Comparison of ENCODE assay signal across 8 cellular contexts in genomic region chr6:26576929-26577719, GRCh38. TPM values are rescaled to one million over a fixed set of nuclear protein-coding genes. Genes with fewer than 3 reads are reported as not detected.
DNase-seq lines count a peak whose midpoint lies in the region; ATAC-seq and TF ChIP-seq lines count a peak whose summit lies in the region.

No MANE protein-coding gene starts in this region.

- no peaks in the 10 kb centered on the region for H3K4me1 ChIP-seq in right atrium auricular region

- DNase-seq in H7 (no peak), RKO (ENCODE audit: low spot score) (peak; percentile 82), right atrium auricular region (ENCODE audit: low spot score) (no peak), NCI-H1417 treated with DMSO at 0.1 percent for 48 hours (lab: John Stamatoyannopoulos, UW) (no peak)
- DNase-seq in activated naive CD4-positive, alpha-beta T cell treated with anti-CD3 and anti-CD28 coated beads, Interleukin-2, amount 50 U/mL, for 72 hours (ENCODE audit: low spot score in 2 of 2) = peak; percentile 68 to 84

- peaks cover 0 to 12% of the 10 kb centered on the region in 2 donors for H3K36me3 Mint-ChIP-seq in activated naive CD4-positive, alpha-beta T cell treated with anti-CD3 and anti-CD28 coated beads, Interleukin-2, amount 50 U/mL, for 72 hours

- no peaks in the 10 kb centered on the region for H3K36me3 ChIP-seq in H7 (replicated peaks; ENCODE audit: control insufficient read depth, insufficient read depth, low read length)
- no peaks in the 10 kb centered on the region for H3K36me3 ChIP-seq in right atrium auricular region

- no peaks in the 10 kb centered on the region; the same call in 1 of the 2 replicates for H3K27me3 ChIP-seq in H7 (ENCODE audit: control insufficient read depth, insufficient read depth, low read length)
- no peaks in the 10 kb centered on the region for H3K27me3 ChIP-seq in right atrium auricular region

- H3K27ac ChIP-seq in right atrium auricular region (no peak overlapping the region), skin epidermis (peak overlapping the region in 2 of 21 experiments; percentile 8 to 19)

- peaks cover 0 to 19% of the 10 kb centered on the region in 2 donors for H3K9me3 ChIP-seq in right atrium auricular region

- H3K27ac Mint-ChIP-seq in activated naive CD4-positive, alpha-beta T cell treated with anti-CD3 and anti-CD28 coated beads, Interleukin-2, amount 50 U/mL, for 72 hours = peak overlapping the region; percentile 92 to 99

- peak; percentile 70 to 87 for ATAC-seq in activated naive CD4-positive, alpha-beta T cell treated with anti-CD3 and anti-CD28 coated beads, Interleukin-2, amount 50 U/mL, for 72 hours
- ATAC-seq in HG02970 (IDR thresholded peaks at IDR 0.05; ENCODE audit: low FRiP score, unreplicated experiment) = no peak
- no peak for ATAC-seq in GM21786 (IDR thresholded peaks at IDR 0.05; ENCODE audit: unreplicated experiment)

- no peak for TF ChIP-seq CTCF in right atrium auricular region (IDR thresholded peaks at IDR 0.05)

- H3K9me3 Mint-ChIP-seq in activated naive CD4-positive, alpha-beta T cell treated with anti-CD3 and anti-CD28 coated beads, Interleukin-2, amount 50 U/mL, for 72 hours = peaks cover 10% of the 10 kb centered on the region in 2 donors

- H3K4me3 ChIP-seq in H7 (ENCODE audit: insufficient read depth, low read depth, low read length) (peak overlapping the region; percentile 61), right atrium auricular region (peak overlapping the region; percentile 1), skin epidermis (peak overlapping the region in 5 of 7 experiments; percentile 7 to 19 (median 8))

RNA-seq across cellular contexts. Expression of gene ABT1, which starts 19.6 kb away (rescaled TPM):
- 29.9 and 30.6 TPM in 2 replicates for total RNA-seq in H7 (2014; rRNA removed; shearing (Covaris generic))
- total RNA-seq in activated naive CD4-positive, alpha-beta T cell treated with anti-CD3 and anti-CD28 coated beads, Interleukin-2, amount 50 U/mL, for 72 hours = 10 to 100 TPM; 20.3 to 28.2 TPM
- total RNA-seq in right atrium auricular region = 1 to 10 TPM; 7.3 to 8.8 TPM

RNA-seq across cellular contexts. Expression of gene HMGN4, which starts 39.0 kb away (rescaled TPM):
- total RNA-seq in H7 (2014; rRNA removed; shearing (Covaris generic)) = 88.9 and 93.0 TPM in 2 replicates
- total RNA-seq in activated naive CD4-positive, alpha-beta T cell treated with anti-CD3 and anti-CD28 coated beads, Interleukin-2, amount 50 U/mL, for 72 hours = 10 to 100 TPM; 87.0 to 98.0 TPM
- total RNA-seq in right atrium auricular region = 10 to 100 TPM; 36.1 to 52.5 TPM

Comparison
In these comparisons a context has a peak if more than half of its experiments do, and no peak if none do; other contexts are left out.
1. DNase-seq: peak in RKO (single experiment) and activated naive CD4-positive, alpha-beta T cell treated with anti-CD3 and anti-CD28 coated beads, Interleukin-2, amount 50 U/mL, for 72 hours (2 of 2); none in H7 (single experiment), right atrium auricular region (single experiment) and NCI-H1417 treated with DMSO at 0.1 percent for 48 hours (single experiment).
2. H3K4me3 ChIP-seq: peak in every context shown above with its lines; median percentile 61 in H7; 8 in skin epidermis; 1 in right atrium auricular region.
3. ATAC-seq: peak in activated naive CD4-positive, alpha-beta T cell treated with anti-CD3 and anti-CD28 coated beads, Interleukin-2, amount 50 U/mL, for 72 hours (2 of 2); none in HG02970 (single experiment) and GM21786 (single experiment).